Comparison of ENCODE assay signal across 21 cellular contexts in genomic region chr6:149200282-149200936, GRCh38.
DNase-seq lines count a peak whose midpoint lies in the region; ATAC-seq and TF ChIP-seq lines count a peak whose summit lies in the region.
"Had no signal": no experiment of that assay in that cellular context is flagged by ENCODE, and none has a peak within 500 bp of the region (broad histone marks: within the 10 kb centered on the region; RNA-seq: fewer than 3 reads in every experiment).

No MANE protein-coding gene starts in this region.

- H3K27ac ChIP-seq in esophagus muscularis mucosa (replicated peaks in 1 of 4) (no peak overlapping the region), temporal lobe (ENCODE audit: low read depth, low read length) (peak overlapping the region; percentile 27)
- H3K27ac ChIP-seq: BLaER1 had no signal

- CTCF ChIA-PET in T-cell (lab: Charles Lee) = interaction anchor here in 1 of 2 donors (0.9 kb wide), 1 partner anchor 197 kb away, joined by 4 read pairs; no protein-coding TSS in a partner anchor
- CTCF ChIA-PET in activated CD4-positive, alpha-beta T cell treated with anti-CD3 and anti-CD28 coated beads for 36 hours (lab: Charles Lee) = interaction anchor here (1.0 to 3.5 kb wide), 2 partner anchors 10 to 38 kb away, joined by 3 to 11 read pairs; no protein-coding TSS in a partner anchor

- no peak for DNase-seq in activated naive CD4-positive, alpha-beta T cell (lab: John Stamatoyannopoulos, UW)
- no peak for DNase-seq in T-cell
- DNase-seq in esophagus muscularis mucosa (ENCODE audit: extremely low spot score) = peak; percentile 37
- no peak for DNase-seq in NCI-H1417 (lab: John Stamatoyannopoulos, UW)
- no peak for DNase-seq in NCI-H1417 treated with DMSO at 0.1 percent for 48 hours (lab: John Stamatoyannopoulos, UW)
- no peak for DNase-seq in activated CD4-positive, alpha-beta T cell treated with anti-CD3 and anti-CD28 coated beads for 36 hours
- DNase-seq: CD8-positive, alpha-beta memory T cell; DMS79; H9; NCI-H1105; NCI-H1694 treated with DMSO at 0.1 percent for 48 hours; NCI-H2107; NCI-H446; NCI-H748 treated with DMSO at 0.1 percent for 48 hours; OCI-M1; Right ventricle myocardium superior; SW 1271 had no signal

- H3K4me3 Mint-ChIP-seq in activated naive CD4-positive, alpha-beta T cell treated with anti-CD3 and anti-CD28 coated beads, Interleukin-2, amount 50 U/mL, for 24 hours = no peak overlapping the region
- no peak overlapping the region for H3K4me3 Mint-ChIP-seq in T-cell
- no peak overlapping the region for H3K4me3 Mint-ChIP-seq in activated CD4-positive, alpha-beta T cell treated with anti-CD3 and anti-CD28 coated beads for 36 hours
- H3K4me3 Mint-ChIP-seq: CD8-positive, alpha-beta memory T cell; H9 had no signal

- H3K27ac Mint-ChIP-seq in activated naive CD4-positive, alpha-beta T cell treated with anti-CD3 and anti-CD28 coated beads, Interleukin-2, amount 50 U/mL, for 24 hours = peak overlapping the region; percentile 68
- H3K27ac Mint-ChIP-seq in T-cell = peak overlapping the region; percentile 46 to 75
- no peak overlapping the region for H3K27ac Mint-ChIP-seq in activated CD4-positive, alpha-beta T cell treated with anti-CD3 and anti-CD28 coated beads for 36 hours
- H3K27ac Mint-ChIP-seq: H9 had no signal

- peaks cover 15% of the 10 kb centered on the region for H3K36me3 Mint-ChIP-seq in activated naive CD4-positive, alpha-beta T cell treated with anti-CD3 and anti-CD28 coated beads, Interleukin-2, amount 50 U/mL, for 24 hours
- peaks cover 21% of the 10 kb centered on the region for H3K36me3 Mint-ChIP-seq in T-cell
- H3K36me3 Mint-ChIP-seq in activated CD4-positive, alpha-beta T cell treated with anti-CD3 and anti-CD28 coated beads for 36 hours (ENCODE audit: low read depth) = peaks cover 6% of the 10 kb centered on the region

- no peak for TF ChIP-seq POLR2A in esophagus muscularis mucosa (IDR thresholded peaks at IDR 0.05; ENCODE audit: low read depth)

- peaks cover 0 to 4% (median 0%) of the 10 kb centered on the region in 4 donors for H3K4me1 ChIP-seq in esophagus muscularis mucosa
- H3K4me1 ChIP-seq: BLaER1 had no signal

- no peak for TF ChIP-seq EP300 in esophagus muscularis mucosa (IDR thresholded peaks at IDR 0.05)

- WGBS in esophagus muscularis mucosa = 88% methylated on average over 1 of the region's 1 CpG

- peaks cover 20% of the 10 kb centered on the region for H3K9me3 Mint-ChIP-seq in activated naive CD4-positive, alpha-beta T cell treated with anti-CD3 and anti-CD28 coated beads, Interleukin-2, amount 50 U/mL, for 24 hours
- peaks cover 7 to 43% (median 19%) of the 10 kb centered on the region in 3 donors for H3K9me3 Mint-ChIP-seq in T-cell
- peaks cover 20% of the 10 kb centered on the region for H3K9me3 Mint-ChIP-seq in activated CD4-positive, alpha-beta T cell treated with anti-CD3 and anti-CD28 coated beads for 36 hours (ENCODE audit: low read depth)

- intact Hi-C loops in esophagus muscularis mucosa (cut with DNase I) = no loop called here
- intact Hi-C loops in activated CD4-positive, alpha-beta T cell treated with anti-CD3 and anti-CD28 coated beads for 36 hours (cut with DNase I, micrococcal nuclease) = no loop called here

- H3K27me3 ChIP-seq in esophagus muscularis mucosa = no peaks in the 10 kb centered on the region
- H3K27me3 ChIP-seq: BLaER1 had no signal

- H3K36me3 ChIP-seq in esophagus muscularis mucosa = no peaks in the 10 kb centered on the region
- H3K36me3 ChIP-seq: BLaER1 had no signal

- H3K27me3 Mint-ChIP-seq in activated naive CD4-positive, alpha-beta T cell treated with anti-CD3 and anti-CD28 coated beads, Interleukin-2, amount 50 U/mL, for 24 hours = no peaks in the 10 kb centered on the region
- no peaks in the 10 kb centered on the region for H3K27me3 Mint-ChIP-seq in T-cell
- H3K27me3 Mint-ChIP-seq in activated CD4-positive, alpha-beta T cell treated with anti-CD3 and anti-CD28 coated beads for 36 hours = no peaks in the 10 kb centered on the region
- H3K27me3 Mint-ChIP-seq: CD8-positive, alpha-beta memory T cell had no signal

- POLR2A ChIA-PET in T-cell (lab: Charles Lee) = no interaction called here
- POLR2A ChIA-PET in activated CD4-positive, alpha-beta T cell treated with anti-CD3 and anti-CD28 coated beads for 36 hours (lab: Charles Lee) = no interaction called here

- peaks cover 25% of the 10 kb centered on the region for H3K4me1 Mint-ChIP-seq in activated naive CD4-positive, alpha-beta T cell treated with anti-CD3 and anti-CD28 coated beads, Interleukin-2, amount 50 U/mL, for 24 hours
- peaks cover 6 to 23% (median 20%) of the 10 kb centered on the region in 3 donors for H3K4me1 Mint-ChIP-seq in T-cell
- H3K4me1 Mint-ChIP-seq in activated CD4-positive, alpha-beta T cell treated with anti-CD3 and anti-CD28 coated beads for 36 hours = peaks cover 2% of the 10 kb centered on the region

- no peak for ATAC-seq in T-cell (replicated peaks in 1 of 4)
- ATAC-seq in activated CD4-positive, alpha-beta T cell treated with anti-CD3 and anti-CD28 coated beads for 36 hours = no peak
- ATAC-seq: K562 had no signal

- H3K9me3 ChIP-seq in esophagus muscularis mucosa = peaks cover 0 to 28% (median 7%) of the 10 kb centered on the region in 4 donors

- no peak for TF ChIP-seq CTCF in esophagus muscularis mucosa (IDR thresholded peaks at IDR 0.05)

- no peak overlapping the region for H3K4me3 ChIP-seq in esophagus muscularis mucosa
- H3K4me3 ChIP-seq: BLaER1, K562 had no signal
